15 cellular contexts compared by ENCODE assay signal in genomic region chr2:233988581-233988980, GRCh38.
"Had no signal": no experiment of that assay in that cellular context is flagged by ENCODE, and none has a peak within 500 bp of the region (broad histone marks: within the 10 kb centered on the region; RNA-seq: fewer than 3 reads in every experiment).

No MANE protein-coding gene starts in this region.

- H3K79me2 ChIP-seq: hepatocyte had no signal

- H3K36me3 ChIP-seq: esophagus muscularis mucosa, left ventricle myocardium inferior, neutrophil had no signal

- H3K4me2 ChIP-seq: hepatocyte had no signal

- H3K27me3 Mint-ChIP-seq: activated naive CD8-positive, alpha-beta T cell treated with anti-CD3 and anti-CD28 coated beads for 36 hours had no signal

- H3K27me3 ChIP-seq: body of pancreas, hepatocyte had no signal

- H3K9me3 ChIP-seq: body of pancreas, esophagus muscularis mucosa, neutrophil had no signal

- ATAC-seq: activated T-cell treated with anti-CD3 and anti-CD28 coated beads, Interleukin-2, amount 50 U/mL, for 72 hours; body of pancreas; stimulated activated memory B cell treated with anti-CD40 and anti-IgM and Interleukin-4, amounts not matched to agents 10 μg/mL and 1 μg/mL and 100 μg/mL, for 72 hours had no signal

- DNase-seq: activated CD4-positive, alpha-beta T cell treated with anti-CD3 and anti-CD28 coated beads for 1 hour; activated CD4-positive, alpha-beta T cell treated with anti-CD3 and anti-CD28 coated beads, Interleukin-2, amount 50 U/mL, for 48 hours; activated naive CD8-positive, alpha-beta T cell treated with anti-CD3 and anti-CD28 coated beads for 36 hours; activated T-cell treated with anti-CD3 and anti-CD28 coated beads, Interleukin-2, amount 50 U/mL, for 72 hours; amygdala; body of pancreas; caudate nucleus; kidney; left ventricle myocardium inferior; naive B cell; stimulated activated CD4-positive, alpha-beta T cell treated with anti-CD3 and anti-CD28 coated beads, Interleukin-2, amount 100 ng/mL, for 48 hours had no signal

- H3K4me3 Mint-ChIP-seq: activated naive CD8-positive, alpha-beta T cell treated with anti-CD3 and anti-CD28 coated beads for 36 hours; activated T-cell treated with anti-CD3 and anti-CD28 coated beads, Interleukin-2, amount 50 U/mL, for 72 hours; naive B cell; stimulated activated memory B cell treated with anti-CD40 and anti-IgM and Interleukin-4, amounts not matched to agents 10 μg/mL and 1 μg/mL and 100 μg/mL, for 72 hours had no signal

- H3K27ac Mint-ChIP-seq: activated T-cell treated with anti-CD3 and anti-CD28 coated beads, Interleukin-2, amount 50 U/mL, for 72 hours; stimulated activated memory B cell treated with anti-CD40 and anti-IgM and Interleukin-4, amounts not matched to agents 10 μg/mL and 1 μg/mL and 100 μg/mL, for 72 hours had no signal

- H2AFZ ChIP-seq: hepatocyte had no signal

- H3K4me3 ChIP-seq: body of pancreas, esophagus muscularis mucosa, hepatocyte, left ventricle myocardium inferior had no signal

- H3K27ac ChIP-seq: body of pancreas, esophagus muscularis mucosa, hepatocyte, left ventricle myocardium inferior, neutrophil had no signal

- H3K4me1 ChIP-seq: body of pancreas, esophagus muscularis mucosa, left ventricle myocardium inferior had no signal
